Comparison of ENCODE assay signal across 11 cellular contexts in genomic region chr14:101819251-101819990, GRCh38. TPM values are rescaled to one million over a fixed set of nuclear protein-coding genes. Genes with fewer than 3 reads are reported as not detected.
DNase-seq lines count a peak whose midpoint lies in the region; ATAC-seq and TF ChIP-seq lines count a peak whose summit lies in the region.
"Had no signal": no experiment of that assay in that cellular context is flagged by ENCODE, and none has a peak within 500 bp of the region (broad histone marks: within the 10 kb centered on the region; RNA-seq: fewer than 3 reads in every experiment).

No MANE protein-coding gene starts in this region.

- no peaks in the 10 kb centered on the region for H3K9me3 Mint-ChIP-seq in naive thymus-derived CD8-positive, alpha-beta T cell

- 75 to 85% methylated on average over 8 to 16 of the region's 16 CpGs for WGBS in transverse colon (ENCODE audit: low coverage in 1 of 2), 2 donors
- WGBS in aorta, 2 donors: 89 to 90% methylated on average over 16 of the region's 16 CpGs
- 90 to 91% (median 91%) methylated on average over 16 of the region's 16 CpGs for WGBS in heart left ventricle, 4 donors

- no peak for TF ChIP-seq POLR2A in transverse colon (IDR thresholded peaks at IDR 0.05)
- TF ChIP-seq POLR2A in heart left ventricle (IDR thresholded peaks at IDR 0.05): no peak

- peak overlapping the region; percentile 97 to 100 (median 100) for H3K27ac Mint-ChIP-seq in naive thymus-derived CD8-positive, alpha-beta T cell
- H3K27ac Mint-ChIP-seq: progenitor cell of endocrine pancreas had no signal

- POLR2A ChIA-PET in naive thymus-derived CD8-positive, alpha-beta T cell (lab: Charles Lee): interaction anchor here (0.7 to 5.2 kb wide), 18 partner anchors 9 to 1754 kb away, joined by 3 to 147 read pairs (median 4); partner anchors contain the start of genes EVL and PPP2R5C

- peak; percentile 23 to 46 for ATAC-seq in naive thymus-derived CD8-positive, alpha-beta T cell
- ATAC-seq in aorta (ENCODE audit: low FRiP score) (no peak), heart left ventricle (no peak)
- ATAC-seq: PC-3 had no signal

- no peak for TF ChIP-seq EP300 in transverse colon (IDR thresholded peaks at IDR 0.05; ENCODE audit: low read depth)

- H3K27ac ChIP-seq in transverse colon (peak overlapping the region; percentile 63 to 93 (median 84)), aorta (ENCODE audit: low read depth in 1 of 2, low read length in 2 of 2) (no peak overlapping the region), heart left ventricle (peak overlapping the region in 4 of 12 donors; percentile 36 to 97 (median 48))

- peak overlapping the region; percentile 72 to 93 (median 84) for H3K4me3 Mint-ChIP-seq in naive thymus-derived CD8-positive, alpha-beta T cell

- peaks cover 4 to 24% (median 19%) of the 10 kb centered on the region in 3 donors for H3K36me3 Mint-ChIP-seq in naive thymus-derived CD8-positive, alpha-beta T cell

- TF ChIP-seq CTCF in transverse colon (IDR thresholded peaks at IDR 0.05) (no peak), heart left ventricle (IDR thresholded peaks at IDR 0.05) (no peak)

- no peaks in the 10 kb centered on the region for H3K27me3 ChIP-seq in transverse colon
- no peaks in the 10 kb centered on the region for H3K27me3 ChIP-seq in aorta (ENCODE audit: control insufficient read depth in 1 of 2, insufficient read depth in 2 of 2, low read length in 1 of 2)
- H3K27me3 ChIP-seq in heart left ventricle: no peaks in the 10 kb centered on the region

- H3K9me3 ChIP-seq in transverse colon (no peaks in the 10 kb centered on the region), aorta (ENCODE audit: control insufficient read depth, low read length) (no peaks in the 10 kb centered on the region), heart left ventricle (no peaks in the 10 kb centered on the region)

- intact Hi-C loops in transverse colon (cut with DNase I; ENCODE audit: low total_unique reads): no loop called here
- intact Hi-C loops in aorta (cut with DNase I): no loop called here
- intact Hi-C loops in heart left ventricle (cut with DNase I): no loop called here

- H3K36me3 ChIP-seq in transverse colon (no peaks in the 10 kb centered on the region), aorta (ENCODE audit: control insufficient read depth in 1 of 2, insufficient read depth in 2 of 2, low read length in 1 of 2) (no peaks in the 10 kb centered on the region), heart left ventricle (peaks cover 0 to 22% (median 12%) of the 10 kb centered on the region in 9 donors)

- in situ Hi-C loops in transverse colon (cut with MboI; ENCODE audit: low pct_ligation_motif_present in 1 of 4, low pct_unique_long_range_greater_than_20kb in 1 of 4, low sequenced_read_pairs in 3 of 4): no loop called here

- H3K4me3 ChIP-seq in transverse colon: no peak overlapping the region
- H3K4me3 ChIP-seq in aorta (ENCODE audit: low read length in 2 of 2): no peak overlapping the region
- peak overlapping the region in 1 of 12 donors; percentile 27 for H3K4me3 ChIP-seq in heart left ventricle

- no peaks in the 10 kb centered on the region for H3K27me3 Mint-ChIP-seq in naive thymus-derived CD8-positive, alpha-beta T cell
- H3K27me3 Mint-ChIP-seq: progenitor cell of endocrine pancreas had no signal

- H3K4me1 ChIP-seq in transverse colon (peaks cover 0 to 47% (median 7%) of the 10 kb centered on the region in 4 donors), aorta (ENCODE audit: control insufficient read depth in 1 of 2, insufficient read depth in 2 of 2, low read length in 2 of 2) (no peaks in the 10 kb centered on the region), heart left ventricle (peaks cover 0 to 85% (median 45%) of the 10 kb centered on the region in 12 donors)

- H3K4me1 Mint-ChIP-seq in naive thymus-derived CD8-positive, alpha-beta T cell: peaks cover 40 to 92% (median 88%) of the 10 kb centered on the region in 4 donors

- DNase-seq in activated T-cell treated with anti-CD3 and anti-CD28 coated beads for 1 hour (ENCODE audit: low read depth): peak; percentile 50
- DNase-seq in activated T-cell treated with anti-CD3 and anti-CD28 coated beads for 4 hours: no peak
- DNase-seq in activated effector memory CD4-positive, alpha-beta T cell treated with anti-CD3 and anti-CD28 coated beads, Interleukin-2, amount 50 U/mL, for 16 hours: peak; percentile 91
- DNase-seq in naive thymus-derived CD8-positive, alpha-beta T cell: peak; percentile 49 to 91 (median 80)
- peak; percentile 58 for DNase-seq in transverse colon
- DNase-seq in aorta: no peak
- no peak for DNase-seq in SHP77 treated with DMSO at 0.1 percent for 48 hours (lab: John Stamatoyannopoulos, UW)
- no peak for DNase-seq in heart left ventricle
- DNase-seq: 8988T, PC-3 had no signal

RNA-seq across cellular contexts. Expression of gene PPP2R5C, which starts 57.9 kb away (rescaled TPM):
- 100 to 1,000 TPM; 411 to 418 TPM for total RNA-seq in naive thymus-derived CD8-positive, alpha-beta T cell
- 100 to 1,000 TPM; 143 to 237 (median 172) TPM for polyA plus RNA-seq in naive thymus-derived CD8-positive, alpha-beta T cell
- total RNA-seq in transverse colon (100 to 1,000 TPM in 2 of 4 donors, 10 to 100 TPM in 2; 66.2 to 211 (median 116) TPM), aorta (100 to 1,000 TPM; 128 to 155 TPM), heart left ventricle (100 to 1,000 TPM; 116 to 248 (median 207) TPM)
- polyA plus RNA-seq in aorta (100 to 1,000 TPM in 1 of 2 donors, 10 to 100 TPM in 1; 64.0 to 102 TPM), heart left ventricle (100 to 1,000 TPM in 1 of 2 donors, 10 to 100 TPM in 1; 99.4 to 150 TPM)

Comparison
In these comparisons a context has a peak if more than half of its experiments do, and no peak if none do; other contexts are left out.
1. DNase-seq: peak in activated T-cell treated with anti-CD3 and anti-CD28 coated beads for 1 hour (single experiment), activated effector memory CD4-positive, alpha-beta T cell treated with anti-CD3 and anti-CD28 coated beads, Interleukin-2, amount 50 U/mL, for 16 hours (single experiment), naive thymus-derived CD8-positive, alpha-beta T cell (10 of 10) and transverse colon (single experiment); none in activated T-cell treated with anti-CD3 and anti-CD28 coated beads for 4 hours (single experiment), aorta (0 of 2), SHP77 treated with DMSO at 0.1 percent for 48 hours (single experiment) and heart left ventricle (0 of 5).
2. ATAC-seq: peak in naive thymus-derived CD8-positive, alpha-beta T cell (2 of 2); none in aorta (single experiment) and heart left ventricle (0 of 4).
3. H3K27ac ChIP-seq: peak in transverse colon (4 of 4); none in aorta (0 of 2).